Comparison of ENCODE assay signal across 11 cellular contexts in the genomic region with DNA sequence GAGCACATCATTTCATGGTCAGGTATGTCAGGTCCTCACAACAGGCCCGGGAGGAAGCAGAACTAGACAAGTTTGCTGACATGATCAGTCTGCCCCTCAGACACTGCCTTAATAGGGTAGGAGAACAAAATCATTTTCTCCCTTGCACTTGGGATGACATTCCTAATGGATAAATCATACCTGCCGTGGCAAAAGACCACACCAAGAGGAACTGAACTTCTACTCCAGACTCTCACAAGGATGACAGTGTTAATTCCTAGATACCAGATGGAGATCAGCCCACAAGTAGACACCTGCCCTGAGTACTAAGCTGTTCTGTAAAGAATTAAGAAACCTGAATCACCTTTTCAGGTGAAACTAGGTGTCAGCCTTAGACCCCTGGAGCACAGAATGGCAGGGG. TPM values are rescaled to one million over a fixed set of nuclear protein-coding genes. Genes with fewer than 3 reads are reported as not detected.
DNase-seq lines count a peak whose midpoint lies in the region; ATAC-seq and TF ChIP-seq lines count a peak whose summit lies in the region.
"Had no signal": no experiment of that assay in that cellular context is flagged by ENCODE, and none has a peak within 500 bp of the region (broad histone marks: within the 10 kb centered on the region; RNA-seq: fewer than 3 reads in every experiment).

No MANE protein-coding gene starts in this region.

- no peak for ATAC-seq in activated T-cell treated with anti-CD3 and anti-CD28 coated beads, Interleukin-2, amount 50 U/mL, for 4 hours
- ATAC-seq in HG02885 (IDR thresholded peaks at IDR 0.05; ENCODE audit: poor library complexity, unreplicated experiment) (no peak), HG02798 (IDR thresholded peaks at IDR 0.05; ENCODE audit: poor library complexity, unreplicated experiment) (no peak)

- H3K4me3 ChIP-seq in fibroblast of pulmonary artery (replicated peaks; ENCODE audit: low read depth, low read length): no peak overlapping the region
- H3K4me3 ChIP-seq in subcutaneous abdominal adipose tissue (ENCODE audit: low read depth in 1 of 5, low read length in 5 of 5): no peak overlapping the region

- peaks cover 0 to 48% (median 41%) of the 10 kb centered on the region in 5 donors for H3K4me1 ChIP-seq in subcutaneous abdominal adipose tissue (ENCODE audit: control insufficient read depth in 5 of 5, insufficient read depth in 5 of 5, low read length in 5 of 5)

- H3K9me3 Mint-ChIP-seq in activated T-cell treated with anti-CD3 and anti-CD28 coated beads, Interleukin-2, amount 50 U/mL, for 24 hours: no peaks in the 10 kb centered on the region
- H3K9me3 Mint-ChIP-seq in activated T-cell treated with anti-CD3 and anti-CD28 coated beads, Interleukin-2, amount 50 U/mL, for 4 hours: no peaks in the 10 kb centered on the region
- H3K9me3 Mint-ChIP-seq: nephron progenitor cell had no signal

- H3K27ac Mint-ChIP-seq in activated T-cell treated with anti-CD3 and anti-CD28 coated beads, Interleukin-2, amount 50 U/mL, for 24 hours: peak overlapping the region; percentile 83
- H3K27ac Mint-ChIP-seq: nephron progenitor cell had no signal

- no peak overlapping the region for H3K9ac ChIP-seq in subcutaneous abdominal adipose tissue (ENCODE audit: low read length in 5 of 5)

- H3K36me3 ChIP-seq in subcutaneous abdominal adipose tissue (ENCODE audit: control insufficient read depth in 5 of 5, insufficient read depth in 5 of 5, low read length in 5 of 5): peaks cover 8 to 20% (median 15%) of the 10 kb centered on the region in 5 donors
- H3K36me3 ChIP-seq: WERI-Rb-1 had no signal

- peaks cover 98% of the 10 kb centered on the region for H3K4me1 Mint-ChIP-seq in activated T-cell treated with anti-CD3 and anti-CD28 coated beads, Interleukin-2, amount 50 U/mL, for 24 hours (ENCODE audit: low read depth)
- peaks cover 87% of the 10 kb centered on the region for H3K4me1 Mint-ChIP-seq in activated T-cell treated with anti-CD3 and anti-CD28 coated beads, Interleukin-2, amount 50 U/mL, for 4 hours (ENCODE audit: low read depth)

- H3K4me3 Mint-ChIP-seq in activated T-cell treated with anti-CD3 and anti-CD28 coated beads, Interleukin-2, amount 50 U/mL, for 24 hours: no peak overlapping the region
- H3K4me3 Mint-ChIP-seq in activated T-cell treated with anti-CD3 and anti-CD28 coated beads, Interleukin-2, amount 50 U/mL, for 4 hours: no peak overlapping the region
- H3K4me3 Mint-ChIP-seq: nephron progenitor cell had no signal

- H3K27me3 Mint-ChIP-seq in activated T-cell treated with anti-CD3 and anti-CD28 coated beads, Interleukin-2, amount 50 U/mL, for 24 hours: no peaks in the 10 kb centered on the region
- no peaks in the 10 kb centered on the region for H3K27me3 Mint-ChIP-seq in activated T-cell treated with anti-CD3 and anti-CD28 coated beads, Interleukin-2, amount 50 U/mL, for 4 hours (ENCODE audit: low read depth)

- peaks cover 91% of the 10 kb centered on the region for H3K36me3 Mint-ChIP-seq in activated T-cell treated with anti-CD3 and anti-CD28 coated beads, Interleukin-2, amount 50 U/mL, for 24 hours (ENCODE audit: low read depth)
- peaks cover 54% of the 10 kb centered on the region for H3K36me3 Mint-ChIP-seq in activated T-cell treated with anti-CD3 and anti-CD28 coated beads, Interleukin-2, amount 50 U/mL, for 4 hours (ENCODE audit: insufficient read depth)

- H3K9me3 ChIP-seq in subcutaneous abdominal adipose tissue (ENCODE audit: control insufficient read depth in 5 of 5, low read length in 5 of 5): no peaks in the 10 kb centered on the region

- no peak for DNase-seq in activated T-cell treated with anti-CD3 and anti-CD28 coated beads, Interleukin-2, amount 50 U/mL, for 24 hours
- no peak for DNase-seq in activated T-cell treated with anti-CD3 and anti-CD28 coated beads, Interleukin-2, amount 50 U/mL, for 4 hours
- DNase-seq in SW 1271 (lab: John Stamatoyannopoulos, UW) (peak; percentile 5 to 26), fibroblast of pulmonary artery (ENCODE audit: low read depth) (peak; percentile 30), NCI-H187 treated with DMSO at 0.1 percent for 48 hours (lab: John Stamatoyannopoulos, UW) (no peak)
- DNase-seq: nephron progenitor cell; stimulated activated CD4-positive, alpha-beta T cell treated with anti-CD3 and anti-CD28 coated beads, Interleukin-2, amount 100 ng/mL, for 24 hours had no signal

- H3K27me3 ChIP-seq in subcutaneous abdominal adipose tissue (ENCODE audit: control insufficient read depth in 5 of 5, insufficient read depth in 4 of 5, low read length in 5 of 5): no peaks in the 10 kb centered on the region

- TF ChIP-seq CTCF in fibroblast of pulmonary artery (IDR thresholded peaks at IDR 0.05; ENCODE audit: low read length, missing control alignments): no peak

- H3K27ac ChIP-seq in subcutaneous abdominal adipose tissue (ENCODE audit: low read depth, low read length): peak overlapping the region; percentile 39
- H3K27ac ChIP-seq: WERI-Rb-1 had no signal

RNA-seq across cellular contexts. Expression of a gene that starts 19.5 kb away (rescaled TPM):
- 100 to 1,000 TPM; 136 to 146 (median 141) TPM for total RNA-seq in activated T-cell treated with anti-CD3 and anti-CD28 coated beads, Interleukin-2, amount 50 U/mL, for 4 hours

RNA-seq across cellular contexts. Expression of a gene that starts 39.8 kb away (rescaled TPM):
- not detected for total RNA-seq in activated T-cell treated with anti-CD3 and anti-CD28 coated beads, Interleukin-2, amount 50 U/mL, for 4 hours

Comparison
In these comparisons a context has a peak if more than half of its experiments do, and no peak if none do; other contexts are left out.
1. DNase-seq: peak in SW 1271 (2 of 2) and fibroblast of pulmonary artery (single experiment); none in activated T-cell treated with anti-CD3 and anti-CD28 coated beads, Interleukin-2, amount 50 U/mL, for 24 hours (single experiment), activated T-cell treated with anti-CD3 and anti-CD28 coated beads, Interleukin-2, amount 50 U/mL, for 4 hours (single experiment) and NCI-H187 treated with DMSO at 0.1 percent for 48 hours (single experiment).